In genomic region chr4:143188325-143189088, GRCh38 we compare ENCODE assay signal across 9 cellular contexts. TPM values are rescaled to one million over a fixed set of nuclear protein-coding genes. Genes with fewer than 3 reads are reported as not detected.
A peak's percentile ranks its signal among the peaks of the same experiment; 100 is the strongest.
DNase-seq lines count a peak whose midpoint lies in the region; ATAC-seq, FAIRE-seq and TF ChIP-seq lines count a peak whose summit lies in the region.
"Had no signal": no experiment of that assay in that cellular context is flagged by ENCODE, and none has a peak within 500 bp of the region (broad histone marks: within the 10 kb centered on the region; RNA-seq: fewer than 3 reads in every experiment).

No MANE protein-coding gene starts in this region.

- intact Hi-C loops in CD14-positive monocyte (cut with micrococcal nuclease): loop anchor here (5.0 to 10.0 kb wide), 4 partner anchors 146 to 1964 kb away; partner anchors contain the start of genes GAB1 (in 2 of the 2), SMARCA5 (in 2 of the 2) and ZNF330 (in 1 of the 2)

- peaks cover 51% of the 10 kb centered on the region for H3K36me3 ChIP-seq in KOPT-K1 (ENCODE audit: insufficient read depth, low read length)

- DNase-seq in CD14-positive monocyte (ENCODE audit: low spot score) (no peak), GM12892 (ENCODE audit: insufficient read length) (no peak), NCI-H146 treated with DMSO at 0.1 percent for 48 hours (lab: John Stamatoyannopoulos, UW; ENCODE audit: unreplicated experiment) (no peak), KBM-7 (no peak), DMS 273 treated with DMSO at 0.1 percent for 48 hours (lab: John Stamatoyannopoulos, UW) (no peak)
- no peak for DNase-seq in central memory CD8-positive, alpha-beta T cell (ENCODE audit: low spot score in 2 of 2)
- no peak for DNase-seq in natural killer cell treated with Interleukin-12 subunit alpha and Interleukin-12 subunit beta and Interleukin-15 and Interleukin-18, amount 100 ng/mL, for 72 hours (ENCODE audit: low spot score)
- DNase-seq: effector CD8-positive, alpha-beta T cell had no signal

- no peaks in the 10 kb centered on the region for H3K27me3 Mint-ChIP-seq in CD14-positive monocyte (ENCODE audit: low read depth in 3 of 3)
- H3K27me3 Mint-ChIP-seq in central memory CD8-positive, alpha-beta T cell: no peaks in the 10 kb centered on the region
- no peaks in the 10 kb centered on the region for H3K27me3 Mint-ChIP-seq in natural killer cell treated with Interleukin-12 subunit alpha and Interleukin-12 subunit beta and Interleukin-15 and Interleukin-18, amount 100 ng/mL, for 72 hours

- peaks cover 0 to 1% (median 0%) of the 10 kb centered on the region in 7 donors for H3K9me3 Mint-ChIP-seq in CD14-positive monocyte
- H3K9me3 Mint-ChIP-seq in central memory CD8-positive, alpha-beta T cell: no peaks in the 10 kb centered on the region
- no peaks in the 10 kb centered on the region for H3K9me3 Mint-ChIP-seq in natural killer cell treated with Interleukin-12 subunit alpha and Interleukin-12 subunit beta and Interleukin-15 and Interleukin-18, amount 100 ng/mL, for 72 hours

- no peaks in the 10 kb centered on the region for H3K9me3 ChIP-seq in KOPT-K1 (ENCODE audit: insufficient read depth, low read length, poor library complexity, severe bottlenecking)

- H3K27ac ChIP-seq in KOPT-K1 (ENCODE audit: low read depth, low read length, poor library complexity, severe bottlenecking): peak overlapping the region; percentile 2

- peaks cover 39 to 42% of the 10 kb centered on the region in 2 donors for H3K36me3 Mint-ChIP-seq in CD14-positive monocyte
- peaks cover 43% of the 10 kb centered on the region for H3K36me3 Mint-ChIP-seq in central memory CD8-positive, alpha-beta T cell (ENCODE audit: insufficient read depth)
- H3K36me3 Mint-ChIP-seq in natural killer cell treated with Interleukin-12 subunit alpha and Interleukin-12 subunit beta and Interleukin-15 and Interleukin-18, amount 100 ng/mL, for 72 hours: peaks cover 37% of the 10 kb centered on the region

- no peak for ATAC-seq in central memory CD8-positive, alpha-beta T cell (replicated peaks; ENCODE audit: extremely low read depth, poor library complexity, severe bottlenecking)
- no peak for ATAC-seq in natural killer cell treated with Interleukin-12 subunit alpha and Interleukin-12 subunit beta and Interleukin-15 and Interleukin-18, amount 100 ng/mL, for 72 hours

- FAIRE-seq in GM12892 (lab: Jason Lieb, UNC): no peak

- H3K4me1 Mint-ChIP-seq in CD14-positive monocyte: peaks cover 52% of the 10 kb centered on the region
- peaks cover 73% of the 10 kb centered on the region for H3K4me1 Mint-ChIP-seq in central memory CD8-positive, alpha-beta T cell
- H3K4me1 Mint-ChIP-seq in natural killer cell treated with Interleukin-12 subunit alpha and Interleukin-12 subunit beta and Interleukin-15 and Interleukin-18, amount 100 ng/mL, for 72 hours (ENCODE audit: low read depth in 2 of 2): peaks cover 52 to 60% of the 10 kb centered on the region in 2 donors

- TF ChIP-seq CTCF in CD14-positive monocyte (IDR thresholded peaks at IDR 0.05): no peak

- peak overlapping the region; percentile 45 to 67 for H3K4me3 Mint-ChIP-seq in CD14-positive monocyte
- peak overlapping the region; percentile 87 for H3K4me3 Mint-ChIP-seq in central memory CD8-positive, alpha-beta T cell
- H3K4me3 Mint-ChIP-seq in natural killer cell treated with Interleukin-12 subunit alpha and Interleukin-12 subunit beta and Interleukin-15 and Interleukin-18, amount 100 ng/mL, for 72 hours: peak overlapping the region; percentile 83

- TF ChIP-seq POLR2A in GM12892 (IDR thresholded peaks at IDR 0.05; ENCODE audit: low read depth, low read length): no peak

- H3K27ac Mint-ChIP-seq in CD14-positive monocyte: peak overlapping the region; percentile 41 to 79 (median 66)
- peak overlapping the region; percentile 67 for H3K27ac Mint-ChIP-seq in central memory CD8-positive, alpha-beta T cell (ENCODE audit: low read depth)
- H3K27ac Mint-ChIP-seq in natural killer cell treated with Interleukin-12 subunit alpha and Interleukin-12 subunit beta and Interleukin-15 and Interleukin-18, amount 100 ng/mL, for 72 hours: peak overlapping the region; percentile 53 to 86

- in situ Hi-C loops in KBM-7 (cut with MboI; ENCODE audit: low pct_unique_long_range_greater_than_20kb, low sequenced_read_pairs): no loop called here

RNA-seq across cellular contexts. Expression of gene USP38, which starts 3.8 kb away (rescaled TPM):
- polyA plus RNA-seq in CD14-positive monocyte: 10 to 100 TPM; 12.4 to 19.3 TPM
- 10 to 100 TPM; 29.4 to 31.8 TPM for total RNA-seq in natural killer cell treated with Interleukin-12 subunit alpha and Interleukin-12 subunit beta and Interleukin-15 and Interleukin-18, amount 100 ng/mL, for 72 hours
- 8.9 TPM for polyA plus RNA-seq in GM12892 (2012; ENCODE audit: missing spikeins)
